1 cellular context compared by ENCODE assay signal in the genomic region with DNA sequence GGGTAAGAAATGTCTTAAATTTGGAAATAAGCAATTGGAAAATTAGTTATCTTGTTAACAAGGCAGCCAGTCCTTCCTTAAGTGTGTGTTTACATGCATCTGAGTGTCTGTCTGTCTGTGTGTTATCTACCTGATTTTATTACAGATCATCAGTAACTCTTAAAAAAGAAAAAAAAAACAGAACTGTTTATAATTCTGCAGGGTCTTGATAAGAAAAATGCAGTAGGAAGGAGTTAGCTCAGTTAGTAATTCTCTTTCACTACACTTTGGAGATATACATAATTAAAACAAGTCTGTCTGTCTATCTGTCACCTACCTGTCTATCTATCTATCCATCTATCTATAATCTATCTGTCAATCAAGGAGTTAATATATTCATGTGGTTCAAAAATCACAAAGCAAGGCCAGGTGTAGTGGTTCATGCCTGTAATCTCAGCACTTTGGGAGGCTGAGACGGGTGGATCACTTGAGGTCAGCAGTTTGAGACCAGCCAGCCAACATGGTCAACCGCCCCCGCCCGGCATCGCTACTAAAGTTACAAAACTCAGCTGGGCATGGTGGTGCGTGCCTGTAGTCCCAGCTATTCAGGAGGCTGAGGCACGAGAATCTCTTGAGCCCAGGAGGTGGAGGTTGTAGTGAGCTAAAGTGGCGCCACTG.
TF ChIP-seq lines count a peak whose summit lies in the region.

No MANE protein-coding gene starts in this region.

TF ChIP-seq in K562, 482 proteins besides CTCF, POLR2A, EP300 and RAD21 (continued from another document and continues in another):
- TF ChIP-seq, protein P1, sequence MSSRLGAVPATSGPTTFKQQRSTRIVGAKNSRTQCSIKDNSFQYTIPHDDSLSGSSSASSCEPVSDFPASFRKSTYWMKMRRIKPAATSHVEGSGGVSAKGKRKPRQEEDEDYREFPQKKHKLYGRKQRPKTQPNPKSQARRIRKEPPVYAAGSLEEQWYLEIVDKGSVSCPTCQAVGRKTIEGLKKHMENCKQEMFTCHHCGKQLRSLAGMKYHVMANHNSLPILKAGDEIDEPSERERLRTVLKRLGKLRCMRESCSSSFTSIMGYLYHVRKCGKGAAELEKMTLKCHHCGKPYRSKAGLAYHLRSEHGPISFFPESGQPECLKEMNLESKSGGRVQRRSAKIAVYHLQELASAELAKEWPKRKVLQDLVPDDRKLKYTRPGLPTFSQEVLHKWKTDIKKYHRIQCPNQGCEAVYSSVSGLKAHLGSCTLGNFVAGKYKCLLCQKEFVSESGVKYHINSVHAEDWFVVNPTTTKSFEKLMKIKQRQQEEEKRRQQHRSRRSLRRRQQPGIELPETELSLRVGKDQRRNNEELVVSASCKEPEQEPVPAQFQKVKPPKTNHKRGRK (tag; IDR thresholded peaks at IDR 0.05), result no peak
- TF ChIP-seq, protein P2, sequence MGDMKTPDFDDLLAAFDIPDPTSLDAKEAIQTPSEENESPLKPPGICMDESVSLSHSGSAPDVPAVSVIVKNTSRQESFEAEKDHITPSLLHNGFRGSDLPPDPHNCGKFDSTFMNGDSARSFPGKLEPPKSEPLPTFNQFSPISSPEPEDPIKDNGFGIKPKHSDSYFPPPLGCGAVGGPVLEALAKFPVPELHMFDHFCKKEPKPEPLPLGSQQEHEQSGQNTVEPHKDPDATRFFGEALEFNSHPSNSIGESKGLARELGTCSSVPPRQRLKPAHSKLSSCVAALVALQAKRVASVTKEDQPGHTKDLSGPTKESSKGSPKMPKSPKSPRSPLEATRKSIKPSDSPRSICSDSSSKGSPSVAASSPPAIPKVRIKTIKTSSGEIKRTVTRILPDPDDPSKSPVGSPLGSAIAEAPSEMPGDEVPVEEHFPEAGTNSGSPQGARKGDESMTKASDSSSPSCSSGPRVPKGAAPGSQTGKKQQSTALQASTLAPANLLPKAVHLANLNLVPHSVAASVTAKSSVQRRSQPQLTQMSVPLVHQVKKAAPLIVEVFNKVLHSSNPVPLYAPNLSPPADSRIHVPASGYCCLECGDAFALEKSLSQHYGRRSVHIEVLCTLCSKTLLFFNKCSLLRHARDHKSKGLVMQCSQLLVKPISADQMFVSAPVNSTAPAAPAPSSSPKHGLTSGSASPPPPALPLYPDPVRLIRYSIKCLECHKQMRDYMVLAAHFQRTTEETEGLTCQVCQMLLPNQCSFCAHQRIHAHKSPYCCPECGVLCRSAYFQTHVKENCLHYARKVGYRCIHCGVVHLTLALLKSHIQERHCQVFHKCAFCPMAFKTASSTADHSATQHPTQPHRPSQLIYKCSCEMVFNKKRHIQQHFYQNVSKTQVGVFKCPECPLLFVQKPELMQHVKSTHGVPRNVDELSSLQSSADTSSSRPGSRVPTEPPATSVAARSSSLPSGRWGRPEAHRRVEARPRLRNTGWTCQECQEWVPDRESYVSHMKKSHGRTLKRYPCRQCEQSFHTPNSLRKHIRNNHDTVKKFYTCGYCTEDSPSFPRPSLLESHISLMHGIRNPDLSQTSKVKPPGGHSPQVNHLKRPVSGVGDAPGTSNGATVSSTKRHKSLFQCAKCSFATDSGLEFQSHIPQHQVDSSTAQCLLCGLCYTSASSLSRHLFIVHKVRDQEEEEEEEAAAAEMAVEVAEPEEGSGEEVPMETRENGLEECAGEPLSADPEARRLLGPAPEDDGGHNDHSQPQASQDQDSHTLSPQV (IDR thresholded peaks at IDR 0.05), result peak; percentile 34; the same call in 1 of the 2 replicates
- TF ChIP-seq MEIS2 (IDR thresholded peaks at IDR 0.05; ENCODE audit: partially characterized antibody), result peak; percentile 67
- TF ChIP-seq RNF2 (IDR thresholded peaks at IDR 0.05), result no peak
- no peak for TF ChIP-seq KDM5B (IDR thresholded peaks at IDR 0.05; ENCODE audit: insufficient replicate concordance, low read depth, low read length)
- TF ChIP-seq, protein P3, sequence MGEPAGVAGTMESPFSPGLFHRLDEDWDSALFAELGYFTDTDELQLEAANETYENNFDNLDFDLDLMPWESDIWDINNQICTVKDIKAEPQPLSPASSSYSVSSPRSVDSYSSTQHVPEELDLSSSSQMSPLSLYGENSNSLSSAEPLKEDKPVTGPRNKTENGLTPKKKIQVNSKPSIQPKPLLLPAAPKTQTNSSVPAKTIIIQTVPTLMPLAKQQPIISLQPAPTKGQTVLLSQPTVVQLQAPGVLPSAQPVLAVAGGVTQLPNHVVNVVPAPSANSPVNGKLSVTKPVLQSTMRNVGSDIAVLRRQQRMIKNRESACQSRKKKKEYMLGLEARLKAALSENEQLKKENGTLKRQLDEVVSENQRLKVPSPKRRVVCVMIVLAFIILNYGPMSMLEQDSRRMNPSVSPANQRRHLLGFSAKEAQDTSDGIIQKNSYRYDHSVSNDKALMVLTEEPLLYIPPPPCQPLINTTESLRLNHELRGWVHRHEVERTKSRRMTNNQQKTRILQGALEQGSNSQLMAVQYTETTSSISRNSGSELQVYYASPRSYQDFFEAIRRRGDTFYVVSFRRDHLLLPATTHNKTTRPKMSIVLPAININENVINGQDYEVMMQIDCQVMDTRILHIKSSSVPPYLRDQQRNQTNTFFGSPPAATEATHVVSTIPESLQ (CRISPR knock-in tag; IDR thresholded peaks at IDR 0.05), result no peak
- TF ChIP-seq, protein P4, sequence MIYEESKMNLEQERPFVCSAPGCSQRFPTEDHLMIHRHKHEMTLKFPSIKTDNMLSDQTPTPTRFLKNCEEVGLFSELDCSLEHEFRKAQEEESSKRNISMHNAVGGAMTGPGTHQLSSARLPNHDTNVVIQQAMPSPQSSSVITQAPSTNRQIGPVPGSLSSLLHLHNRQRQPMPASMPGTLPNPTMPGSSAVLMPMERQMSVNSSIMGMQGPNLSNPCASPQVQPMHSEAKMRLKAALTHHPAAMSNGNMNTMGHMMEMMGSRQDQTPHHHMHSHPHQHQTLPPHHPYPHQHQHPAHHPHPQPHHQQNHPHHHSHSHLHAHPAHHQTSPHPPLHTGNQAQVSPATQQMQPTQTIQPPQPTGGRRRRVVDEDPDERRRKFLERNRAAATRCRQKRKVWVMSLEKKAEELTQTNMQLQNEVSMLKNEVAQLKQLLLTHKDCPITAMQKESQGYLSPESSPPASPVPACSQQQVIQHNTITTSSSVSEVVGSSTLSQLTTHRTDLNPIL (CRISPR knock-in tag; IDR thresholded peaks at IDR 0.05), result no peak
- no peak for TF ChIP-seq ZSCAN29 (IDR thresholded peaks at IDR 0.05)
- TF ChIP-seq, protein P5, sequence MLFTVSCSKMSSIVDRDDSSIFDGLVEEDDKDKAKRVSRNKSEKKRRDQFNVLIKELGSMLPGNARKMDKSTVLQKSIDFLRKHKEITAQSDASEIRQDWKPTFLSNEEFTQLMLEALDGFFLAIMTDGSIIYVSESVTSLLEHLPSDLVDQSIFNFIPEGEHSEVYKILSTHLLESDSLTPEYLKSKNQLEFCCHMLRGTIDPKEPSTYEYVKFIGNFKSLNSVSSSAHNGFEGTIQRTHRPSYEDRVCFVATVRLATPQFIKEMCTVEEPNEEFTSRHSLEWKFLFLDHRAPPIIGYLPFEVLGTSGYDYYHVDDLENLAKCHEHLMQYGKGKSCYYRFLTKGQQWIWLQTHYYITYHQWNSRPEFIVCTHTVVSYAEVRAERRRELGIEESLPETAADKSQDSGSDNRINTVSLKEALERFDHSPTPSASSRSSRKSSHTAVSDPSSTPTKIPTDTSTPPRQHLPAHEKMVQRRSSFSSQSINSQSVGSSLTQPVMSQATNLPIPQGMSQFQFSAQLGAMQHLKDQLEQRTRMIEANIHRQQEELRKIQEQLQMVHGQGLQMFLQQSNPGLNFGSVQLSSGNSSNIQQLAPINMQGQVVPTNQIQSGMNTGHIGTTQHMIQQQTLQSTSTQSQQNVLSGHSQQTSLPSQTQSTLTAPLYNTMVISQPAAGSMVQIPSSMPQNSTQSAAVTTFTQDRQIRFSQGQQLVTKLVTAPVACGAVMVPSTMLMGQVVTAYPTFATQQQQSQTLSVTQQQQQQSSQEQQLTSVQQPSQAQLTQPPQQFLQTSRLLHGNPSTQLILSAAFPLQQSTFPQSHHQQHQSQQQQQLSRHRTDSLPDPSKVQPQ (CRISPR knock-in tag; IDR thresholded peaks at IDR 0.05; ENCODE audit: borderline replicate concordance), result no peak
- TF ChIP-seq TBP (optimal IDR thresholded peaks at IDR 0.05; ENCODE audit: low read depth, low read length), result no peak
- TF ChIP-seq, protein P6, sequence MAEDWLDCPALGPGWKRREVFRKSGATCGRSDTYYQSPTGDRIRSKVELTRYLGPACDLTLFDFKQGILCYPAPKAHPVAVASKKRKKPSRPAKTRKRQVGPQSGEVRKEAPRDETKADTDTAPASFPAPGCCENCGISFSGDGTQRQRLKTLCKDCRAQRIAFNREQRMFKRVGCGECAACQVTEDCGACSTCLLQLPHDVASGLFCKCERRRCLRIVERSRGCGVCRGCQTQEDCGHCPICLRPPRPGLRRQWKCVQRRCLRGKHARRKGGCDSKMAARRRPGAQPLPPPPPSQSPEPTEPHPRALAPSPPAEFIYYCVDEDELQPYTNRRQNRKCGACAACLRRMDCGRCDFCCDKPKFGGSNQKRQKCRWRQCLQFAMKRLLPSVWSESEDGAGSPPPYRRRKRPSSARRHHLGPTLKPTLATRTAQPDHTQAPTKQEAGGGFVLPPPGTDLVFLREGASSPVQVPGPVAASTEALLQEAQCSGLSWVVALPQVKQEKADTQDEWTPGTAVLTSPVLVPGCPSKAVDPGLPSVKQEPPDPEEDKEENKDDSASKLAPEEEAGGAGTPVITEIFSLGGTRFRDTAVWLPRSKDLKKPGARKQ (CRISPR knock-in tag; IDR thresholded peaks at IDR 0.05), result no peak
- no peak for TF ChIP-seq SNIP1 (IDR thresholded peaks at IDR 0.05; ENCODE audit: low read depth)
- no peak for TF ChIP-seq TAF15 (IDR thresholded peaks at IDR 0.05; ENCODE audit: low read depth, low read length)
- TF ChIP-seq, protein P7, sequence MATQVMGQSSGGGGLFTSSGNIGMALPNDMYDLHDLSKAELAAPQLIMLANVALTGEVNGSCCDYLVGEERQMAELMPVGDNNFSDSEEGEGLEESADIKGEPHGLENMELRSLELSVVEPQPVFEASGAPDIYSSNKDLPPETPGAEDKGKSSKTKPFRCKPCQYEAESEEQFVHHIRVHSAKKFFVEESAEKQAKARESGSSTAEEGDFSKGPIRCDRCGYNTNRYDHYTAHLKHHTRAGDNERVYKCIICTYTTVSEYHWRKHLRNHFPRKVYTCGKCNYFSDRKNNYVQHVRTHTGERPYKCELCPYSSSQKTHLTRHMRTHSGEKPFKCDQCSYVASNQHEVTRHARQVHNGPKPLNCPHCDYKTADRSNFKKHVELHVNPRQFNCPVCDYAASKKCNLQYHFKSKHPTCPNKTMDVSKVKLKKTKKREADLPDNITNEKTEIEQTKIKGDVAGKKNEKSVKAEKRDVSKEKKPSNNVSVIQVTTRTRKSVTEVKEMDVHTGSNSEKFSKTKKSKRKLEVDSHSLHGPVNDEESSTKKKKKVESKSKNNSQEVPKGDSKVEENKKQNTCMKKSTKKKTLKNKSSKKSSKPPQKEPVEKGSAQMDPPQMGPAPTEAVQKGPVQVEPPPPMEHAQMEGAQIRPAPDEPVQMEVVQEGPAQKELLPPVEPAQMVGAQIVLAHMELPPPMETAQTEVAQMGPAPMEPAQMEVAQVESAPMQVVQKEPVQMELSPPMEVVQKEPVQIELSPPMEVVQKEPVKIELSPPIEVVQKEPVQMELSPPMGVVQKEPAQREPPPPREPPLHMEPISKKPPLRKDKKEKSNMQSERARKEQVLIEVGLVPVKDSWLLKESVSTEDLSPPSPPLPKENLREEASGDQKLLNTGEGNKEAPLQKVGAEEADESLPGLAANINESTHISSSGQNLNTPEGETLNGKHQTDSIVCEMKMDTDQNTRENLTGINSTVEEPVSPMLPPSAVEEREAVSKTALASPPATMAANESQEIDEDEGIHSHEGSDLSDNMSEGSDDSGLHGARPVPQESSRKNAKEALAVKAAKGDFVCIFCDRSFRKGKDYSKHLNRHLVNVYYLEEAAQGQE (CRISPR knock-in tag; IDR thresholded peaks at IDR 0.05; ENCODE audit: low read depth), result no peak
- no peak for TF ChIP-seq ZBED1 (IDR thresholded peaks at IDR 0.05)
- no peak for TF ChIP-seq MCM2 (IDR thresholded peaks at IDR 0.05; ENCODE audit: low read depth)
- TF ChIP-seq KLF13 (tag; IDR thresholded peaks at IDR 0.05; ENCODE audit: borderline replicate concordance, low read depth), result no peak
- TF ChIP-seq, protein P8, sequence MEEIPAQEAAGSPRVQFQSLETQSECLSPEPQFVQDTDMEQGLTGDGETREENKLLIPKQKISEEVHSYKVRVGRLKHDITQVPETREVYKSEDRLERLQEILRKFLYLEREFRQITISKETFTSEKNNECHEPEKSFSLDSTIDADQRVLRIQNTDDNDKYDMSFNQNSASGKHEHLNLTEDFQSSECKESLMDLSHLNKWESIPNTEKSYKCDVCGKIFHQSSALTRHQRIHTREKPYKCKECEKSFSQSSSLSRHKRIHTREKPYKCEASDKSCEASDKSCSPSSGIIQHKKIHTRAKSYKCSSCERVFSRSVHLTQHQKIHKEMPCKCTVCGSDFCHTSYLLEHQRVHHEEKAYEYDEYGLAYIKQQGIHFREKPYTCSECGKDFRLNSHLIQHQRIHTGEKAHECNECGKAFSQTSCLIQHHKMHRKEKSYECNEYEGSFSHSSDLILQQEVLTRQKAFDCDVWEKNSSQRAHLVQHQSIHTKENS (CRISPR knock-in tag; IDR thresholded peaks at IDR 0.05), result no peak
- no peak for TF ChIP-seq ZNF764 (CRISPR knock-in tag; IDR thresholded peaks at IDR 0.05; ENCODE audit: low read depth)
- peak; percentile 66 for TF ChIP-seq CBFA2T3 (IDR thresholded peaks at IDR 0.05)
- no peak for TF ChIP-seq ESRRA (IDR thresholded peaks at IDR 0.05; ENCODE audit: borderline replicate concordance, low read depth)
- TF ChIP-seq NR1H2 (CRISPR knock-in tag; IDR thresholded peaks at IDR 0.05), result no peak
- TF ChIP-seq SOX6 (IDR thresholded peaks at IDR 0.05), result peak; percentile 67
- TF ChIP-seq, protein P9, sequence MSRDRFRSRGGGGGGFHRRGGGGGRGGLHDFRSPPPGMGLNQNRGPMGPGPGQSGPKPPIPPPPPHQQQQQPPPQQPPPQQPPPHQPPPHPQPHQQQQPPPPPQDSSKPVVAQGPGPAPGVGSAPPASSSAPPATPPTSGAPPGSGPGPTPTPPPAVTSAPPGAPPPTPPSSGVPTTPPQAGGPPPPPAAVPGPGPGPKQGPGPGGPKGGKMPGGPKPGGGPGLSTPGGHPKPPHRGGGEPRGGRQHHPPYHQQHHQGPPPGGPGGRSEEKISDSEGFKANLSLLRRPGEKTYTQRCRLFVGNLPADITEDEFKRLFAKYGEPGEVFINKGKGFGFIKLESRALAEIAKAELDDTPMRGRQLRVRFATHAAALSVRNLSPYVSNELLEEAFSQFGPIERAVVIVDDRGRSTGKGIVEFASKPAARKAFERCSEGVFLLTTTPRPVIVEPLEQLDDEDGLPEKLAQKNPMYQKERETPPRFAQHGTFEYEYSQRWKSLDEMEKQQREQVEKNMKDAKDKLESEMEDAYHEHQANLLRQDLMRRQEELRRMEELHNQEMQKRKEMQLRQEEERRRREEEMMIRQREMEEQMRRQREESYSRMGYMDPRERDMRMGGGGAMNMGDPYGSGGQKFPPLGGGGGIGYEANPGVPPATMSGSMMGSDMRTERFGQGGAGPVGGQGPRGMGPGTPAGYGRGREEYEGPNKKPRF (IDR thresholded peaks at IDR 0.05; ENCODE audit: low read depth, low read length), result no peak
- no peak for TF ChIP-seq TCFL5 (CRISPR knock-in tag; conservative IDR thresholded peaks at IDR 0.05)
- TF ChIP-seq, protein P10, sequence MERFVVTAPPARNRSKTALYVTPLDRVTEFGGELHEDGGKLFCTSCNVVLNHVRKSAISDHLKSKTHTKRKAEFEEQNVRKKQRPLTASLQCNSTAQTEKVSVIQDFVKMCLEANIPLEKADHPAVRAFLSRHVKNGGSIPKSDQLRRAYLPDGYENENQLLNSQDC (CRISPR knock-in tag; IDR thresholded peaks at IDR 0.05), result no peak
- TF ChIP-seq, protein P11, sequence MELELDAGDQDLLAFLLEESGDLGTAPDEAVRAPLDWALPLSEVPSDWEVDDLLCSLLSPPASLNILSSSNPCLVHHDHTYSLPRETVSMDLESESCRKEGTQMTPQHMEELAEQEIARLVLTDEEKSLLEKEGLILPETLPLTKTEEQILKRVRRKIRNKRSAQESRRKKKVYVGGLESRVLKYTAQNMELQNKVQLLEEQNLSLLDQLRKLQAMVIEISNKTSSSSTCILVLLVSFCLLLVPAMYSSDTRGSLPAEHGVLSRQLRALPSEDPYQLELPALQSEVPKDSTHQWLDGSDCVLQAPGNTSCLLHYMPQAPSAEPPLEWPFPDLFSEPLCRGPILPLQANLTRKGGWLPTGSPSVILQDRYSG (tag; conservative IDR thresholded peaks at IDR 0.05; ENCODE audit: low read depth), result no peak
- no peak for TF ChIP-seq GTF2A2 (tag; IDR thresholded peaks at IDR 0.05)
- TF ChIP-seq SNRNP70 (optimal IDR thresholded peaks at IDR 0.05; ENCODE audit: low read depth, low read length), result no peak
